In genomic region chr11:72293910-72294533, GRCh38 we compare ENCODE assay signal across 29 cellular contexts. TPM values are rescaled to one million over a fixed set of nuclear protein-coding genes. Genes with fewer than 3 reads are reported as not detected.
DNase-seq lines count a peak whose midpoint lies in the region; ATAC-seq, FAIRE-seq and TF ChIP-seq lines count a peak whose summit lies in the region.
"Had no signal": no experiment of that assay in that cellular context is flagged by ENCODE, and none has a peak within 500 bp of the region (broad histone marks: within the 10 kb centered on the region; RNA-seq: fewer than 3 reads in every experiment).

No MANE protein-coding gene starts in this region.

- no peak for TF ChIP-seq POLR2A in GM12891 (IDR thresholded peaks at IDR 0.05; ENCODE audit: low read depth, low read length)
- no peak for TF ChIP-seq POLR2A in esophagus muscularis mucosa (IDR thresholded peaks at IDR 0.05; ENCODE audit: low read depth)

- H3K4me3 ChIP-seq in lower lobe of right lung, result no peak overlapping the region
- no peak overlapping the region for H3K4me3 ChIP-seq in esophagus muscularis mucosa
- H3K4me3 ChIP-seq: BLaER1 treated with 17β-estradiol and CSF1 and Interleukin-3, amounts not matched to agents 10 nM and 100 nM; HAP-1 had no signal

- no peaks in the 10 kb centered on the region for H3K27me3 Mint-ChIP-seq in activated naive CD4-positive, alpha-beta T cell treated with anti-CD3 and anti-CD28 coated beads, Interleukin-2, amount 50 U/mL, for 24 hours
- no peaks in the 10 kb centered on the region for H3K27me3 Mint-ChIP-seq in dendritic cell treated with granulocyte-macrophage colony-stimulating factor and Interleukin-4, amounts not matched to agents 40 ng/mL and 50 ng/mL, for 4 days
- no peaks in the 10 kb centered on the region for H3K27me3 Mint-ChIP-seq in type B pancreatic cell
- peaks cover 3% of the 10 kb centered on the region for H3K27me3 Mint-ChIP-seq in activated T-helper 17 cell treated with anti-CD3 and anti-CD28 coated beads, Interleukin-2, amount 50 U/mL, for 72 hours

- peak overlapping the region; percentile 60 for H3K27ac Mint-ChIP-seq in activated naive CD4-positive, alpha-beta T cell treated with anti-CD3 and anti-CD28 coated beads, Interleukin-2, amount 50 U/mL, for 24 hours
- H3K27ac Mint-ChIP-seq in dendritic cell treated with granulocyte-macrophage colony-stimulating factor and Interleukin-4, amounts not matched to agents 40 ng/mL and 50 ng/mL, for 4 days, result peak overlapping the region; percentile 53
- no peak overlapping the region for H3K27ac Mint-ChIP-seq in type B pancreatic cell
- no peak overlapping the region for H3K27ac Mint-ChIP-seq in activated T-helper 17 cell treated with anti-CD3 and anti-CD28 coated beads, Interleukin-2, amount 50 U/mL, for 72 hours
- H3K27ac Mint-ChIP-seq: CD8-positive, alpha-beta T cell had no signal

- H3K27ac ChIP-seq in lower lobe of right lung (no peak overlapping the region), esophagus muscularis mucosa (replicated peaks in 1 of 4) (no peak overlapping the region)
- H3K27ac ChIP-seq: BLaER1 treated with 17β-estradiol and CSF1 and Interleukin-3, amounts not matched to agents 10 nM and 100 nM had no signal

- DNase-seq in activated naive CD4-positive, alpha-beta T cell treated with anti-CD3 and anti-CD28 coated beads, Interleukin-2, amount 50 U/mL, for 16 hours, result no peak
- DNase-seq in lower lobe of right lung, result no peak
- DNase-seq in type B pancreatic cell (ENCODE audit: extremely low spot score, unreplicated experiment), result peak; percentile 54
- DNase-seq in GM12891 (ENCODE audit: insufficient read length, low spot score), result no peak
- no peak for DNase-seq in esophagus muscularis mucosa (ENCODE audit: extremely low spot score)
- DNase-seq: DMS79 treated with DMSO at 0.1 percent for 48 hours, GF-D8, GOT3, KBM-7, MV-4-11, NCI-H1105, NCI-H146, NCI-H1930, NCI-H2107, NCI-H446, NCI-H524 treated with DMSO at 0.1 percent for 48 hours, NCI-H774, SK-N-SH had no signal

- intact Hi-C loops in dendritic cell treated with granulocyte-macrophage colony-stimulating factor and Interleukin-4, amounts not matched to agents 40 ng/mL and 50 ng/mL, for 4 days (cut with micrococcal nuclease), result no loop called here
- intact Hi-C loops in lower lobe of right lung (cut with DNase I), result no loop called here
- intact Hi-C loops in esophagus muscularis mucosa (cut with DNase I), result no loop called here

- TF ChIP-seq CTCF in lower lobe of right lung (IDR thresholded peaks at IDR 0.05), result no peak
- no peak for TF ChIP-seq CTCF in type B pancreatic cell (conservative IDR thresholded peaks at IDR 0.05)
- TF ChIP-seq CTCF in esophagus muscularis mucosa (IDR thresholded peaks at IDR 0.05), result no peak

- peaks cover 9% of the 10 kb centered on the region for H3K36me3 Mint-ChIP-seq in activated naive CD4-positive, alpha-beta T cell treated with anti-CD3 and anti-CD28 coated beads, Interleukin-2, amount 50 U/mL, for 24 hours
- peaks cover 57% of the 10 kb centered on the region for H3K36me3 Mint-ChIP-seq in dendritic cell treated with granulocyte-macrophage colony-stimulating factor and Interleukin-4, amounts not matched to agents 40 ng/mL and 50 ng/mL, for 4 days (ENCODE audit: low read depth)
- peaks cover 8% of the 10 kb centered on the region for H3K36me3 Mint-ChIP-seq in type B pancreatic cell
- H3K36me3 Mint-ChIP-seq in activated T-helper 17 cell treated with anti-CD3 and anti-CD28 coated beads, Interleukin-2, amount 50 U/mL, for 72 hours (ENCODE audit: low read depth), result peaks cover 10% of the 10 kb centered on the region

- 86% methylated on average over 15 of the region's 15 CpGs for WGBS in esophagus muscularis mucosa

- ATAC-seq in lower lobe of right lung, result peak; percentile 34 to 39
- ATAC-seq in activated T-helper 17 cell treated with anti-CD3 and anti-CD28 coated beads, Interleukin-2, amount 50 U/mL, for 72 hours (replicated peaks), result no peak
- ATAC-seq: CD8-positive, alpha-beta T cell had no signal

- H3K9me3 ChIP-seq in lower lobe of right lung (no peaks in the 10 kb centered on the region), esophagus muscularis mucosa (no peaks in the 10 kb centered on the region)
- H3K9me3 ChIP-seq: BLaER1 treated with 17β-estradiol and CSF1 and Interleukin-3, amounts not matched to agents 10 nM and 100 nM; HAP-1; SK-N-SH had no signal

- TF ChIP-seq EP300 in esophagus muscularis mucosa (IDR thresholded peaks at IDR 0.05), result no peak

- no peaks in the 10 kb centered on the region for H3K4me1 Mint-ChIP-seq in activated naive CD4-positive, alpha-beta T cell treated with anti-CD3 and anti-CD28 coated beads, Interleukin-2, amount 50 U/mL, for 24 hours
- H3K4me1 Mint-ChIP-seq in dendritic cell treated with granulocyte-macrophage colony-stimulating factor and Interleukin-4, amounts not matched to agents 40 ng/mL and 50 ng/mL, for 4 days (ENCODE audit: low read depth), result peaks cover 16% of the 10 kb centered on the region
- H3K4me1 Mint-ChIP-seq in type B pancreatic cell (ENCODE audit: unreplicated experiment), result no peaks in the 10 kb centered on the region
- H3K4me1 Mint-ChIP-seq in activated T-helper 17 cell treated with anti-CD3 and anti-CD28 coated beads, Interleukin-2, amount 50 U/mL, for 72 hours, result no peaks in the 10 kb centered on the region

- H3K36me3 ChIP-seq in lower lobe of right lung, result peaks cover 40% of the 10 kb centered on the region
- peaks cover 11 to 69% (median 52%) of the 10 kb centered on the region in 4 donors for H3K36me3 ChIP-seq in esophagus muscularis mucosa

- FAIRE-seq in GM12891 (lab: Jason Lieb, UNC), result no peak
- FAIRE-seq: GM12892, RCC 7860 had no signal

- no peak overlapping the region for H3K4me3 Mint-ChIP-seq in activated naive CD4-positive, alpha-beta T cell treated with anti-CD3 and anti-CD28 coated beads, Interleukin-2, amount 50 U/mL, for 24 hours
- H3K4me3 Mint-ChIP-seq in dendritic cell treated with granulocyte-macrophage colony-stimulating factor and Interleukin-4, amounts not matched to agents 40 ng/mL and 50 ng/mL, for 4 days, result no peak overlapping the region
- H3K4me3 Mint-ChIP-seq in type B pancreatic cell, result no peak overlapping the region
- H3K4me3 Mint-ChIP-seq in activated T-helper 17 cell treated with anti-CD3 and anti-CD28 coated beads, Interleukin-2, amount 50 U/mL, for 72 hours, result no peak overlapping the region
- H3K4me3 Mint-ChIP-seq: CD8-positive, alpha-beta T cell had no signal

- H3K4me1 ChIP-seq in lower lobe of right lung (no peaks in the 10 kb centered on the region), esophagus muscularis mucosa (no peaks in the 10 kb centered on the region)
- H3K4me1 ChIP-seq: HAP-1 had no signal

- H3K27me3 ChIP-seq in lower lobe of right lung (ENCODE audit: low read depth) (no peaks in the 10 kb centered on the region), esophagus muscularis mucosa (no peaks in the 10 kb centered on the region)
- H3K27me3 ChIP-seq: BLaER1 treated with 17β-estradiol and CSF1 and Interleukin-3, amounts not matched to agents 10 nM and 100 nM had no signal

- H3K9me3 Mint-ChIP-seq in activated naive CD4-positive, alpha-beta T cell treated with anti-CD3 and anti-CD28 coated beads, Interleukin-2, amount 50 U/mL, for 24 hours, result no peaks in the 10 kb centered on the region
- H3K9me3 Mint-ChIP-seq in dendritic cell treated with granulocyte-macrophage colony-stimulating factor and Interleukin-4, amounts not matched to agents 40 ng/mL and 50 ng/mL, for 4 days, result no peaks in the 10 kb centered on the region
- no peaks in the 10 kb centered on the region for H3K9me3 Mint-ChIP-seq in type B pancreatic cell
- no peaks in the 10 kb centered on the region for H3K9me3 Mint-ChIP-seq in activated T-helper 17 cell treated with anti-CD3 and anti-CD28 coated beads, Interleukin-2, amount 50 U/mL, for 72 hours
- H3K9me3 Mint-ChIP-seq: CD8-positive, alpha-beta T cell had no signal

TF ChIP-seq in GM12891, 5 proteins besides CTCF, POLR2A, EP300 and RAD21:
- TF ChIP-seq PAX5 (IDR thresholded peaks at IDR 0.05; ENCODE audit: insufficient read depth, low read length, severe bottlenecking) (no peak), POLR2AphosphoS5 (IDR thresholded peaks at IDR 0.05; ENCODE audit: low read depth, low read length) (no peak), SPI1 (IDR thresholded peaks at IDR 0.05; ENCODE audit: low read depth, low read length) (no peak), POU2F2 (IDR thresholded peaks at IDR 0.05; ENCODE audit: low read depth, low read length) (no peak), TAF1 (IDR thresholded peaks at IDR 0.05; ENCODE audit: low read depth, low read length) (no peak)

RNA-seq across cellular contexts. Expression of gene PHOX2A, which starts 50.0 kb away (rescaled TPM):
- total RNA-seq in lower lobe of right lung (not detected), type B pancreatic cell (ENCODE audit: low replicate concordance) (2.8 and 3.0 TPM in 2 replicates), esophagus muscularis mucosa (1 to 10 TPM; 1.2 to 1.3 (median 1.3) TPM)
- polyA plus RNA-seq in GM12891 (2012; ENCODE audit: low read depth, missing spikeins), result not detected
- not detected for total RNA-seq in activated T-helper 17 cell treated with anti-CD3 and anti-CD28 coated beads, Interleukin-2, amount 50 U/mL, for 72 hours
- total RNA-seq: A172; CD8-positive, alpha-beta T cell; LHCN-M2; MCF 10A had no signal

Comparison
In these comparisons a context has a peak if more than half of its experiments do, and no peak if none do; other contexts are left out.
1. H3K27ac Mint-ChIP-seq: peak in activated naive CD4-positive, alpha-beta T cell treated with anti-CD3 and anti-CD28 coated beads, Interleukin-2, amount 50 U/mL, for 24 hours (single experiment) and dendritic cell treated with granulocyte-macrophage colony-stimulating factor and Interleukin-4, amounts not matched to agents 40 ng/mL and 50 ng/mL, for 4 days (single experiment); none in type B pancreatic cell (single experiment) and activated T-helper 17 cell treated with anti-CD3 and anti-CD28 coated beads, Interleukin-2, amount 50 U/mL, for 72 hours (single experiment).